ENCODE assay signal across 35 cellular contexts in the genomic region with DNA sequence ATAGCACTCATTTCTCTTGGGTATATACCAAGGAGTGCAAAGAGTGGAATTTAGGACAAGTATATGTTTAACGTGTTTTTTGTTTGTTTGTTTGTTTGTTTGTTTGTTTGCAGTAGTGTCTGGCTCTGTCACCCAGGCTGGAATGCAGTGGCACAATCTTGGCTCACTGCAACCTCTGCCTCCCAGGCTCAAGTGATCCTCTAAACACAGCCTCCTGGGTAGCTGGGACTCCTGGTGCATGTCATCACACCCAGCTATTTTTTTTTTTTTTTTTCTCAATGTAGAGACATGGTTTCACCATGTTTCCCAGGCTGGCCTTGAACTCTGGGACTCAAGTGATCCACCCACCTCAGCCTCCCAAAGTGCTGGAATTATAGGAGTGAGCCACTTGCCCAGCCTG.
"Had no signal": no experiment of that assay in that cellular context is flagged by ENCODE, and none has a peak within 500 bp of the region (broad histone marks: within the 10 kb centered on the region; RNA-seq: fewer than 3 reads in every experiment).

No MANE protein-coding gene starts in this region.

- H3K36me3 ChIP-seq: MG63 had no signal

- H3K27ac ChIP-seq: KMS-11 had no signal

- H3K9me3 ChIP-seq: MG63 had no signal

- H3K9ac ChIP-seq: KMS-11 had no signal

- DNase-seq: Karpas-422, Kasumi-1, MG63, MM.1S, MV-4-11, NCI-H1048, NCI-H1092, NCI-H1092 treated with DMSO at 0.1 percent for 48 hours, NCI-H1105, NCI-H1105 treated with DMSO at 0.1 percent for 48 hours, NCI-H1417, NCI-H1417 treated with DMSO at 0.1 percent for 48 hours, NCI-H1436, NCI-H1436 treated with DMSO at 0.1 percent for 48 hours, NCI-H146, NCI-H1694, NCI-H1694 treated with DMSO at 0.1 percent for 48 hours, NCI-H187, NCI-H187 treated with DMSO at 0.1 percent for 48 hours, NCI-H1930, NCI-H2029, NCI-H2029 treated with DMSO at 0.1 percent for 48 hours, NCI-H2081, NCI-H2081 treated with DMSO at 0.1 percent for 48 hours, NCI-H2107, NCI-H2171, NCI-H2171 treated with DMSO at 0.1 percent for 48 hours, NCI-H2227 treated with DMSO at 0.1 percent for 48 hours, NCI-H226, NCI-H345, NCI-H446, NCI-H446 treated with DMSO at 0.1 percent for 48 hours, NCI-H510A, NCI-H510A treated with DMSO at 0.1 percent for 48 hours had no signal

- H3K27me3 ChIP-seq: MG63 had no signal

- H3K4me2 ChIP-seq: KMS-11 had no signal

- H3K4me3 ChIP-seq: MG63 had no signal
